ENCODE assay signal across 16 cellular contexts in genomic region chr11:134399293-134399654, GRCh38. TPM values are rescaled to one million over a fixed set of nuclear protein-coding genes. Genes with fewer than 3 reads are reported as not detected.
A peak's percentile ranks its signal among the peaks of the same experiment; 100 is the strongest.
DNase-seq lines count a peak whose midpoint lies in the region; ATAC-seq, FAIRE-seq and TF ChIP-seq lines count a peak whose summit lies in the region.
"Had no signal": no experiment of that assay in that cellular context is flagged by ENCODE, and none has a peak within 500 bp of the region (broad histone marks: within the 10 kb centered on the region; RNA-seq: fewer than 3 reads in every experiment).

No MANE protein-coding gene starts in this region.

- no peak overlapping the region for H3K4me2 ChIP-seq in H1 (ENCODE audit: insufficient read depth in 1 of 2, low read depth in 2 of 2, low read length in 2 of 2)
- no peak overlapping the region for H3K4me2 ChIP-seq in mammary epithelial cell (ENCODE audit: insufficient read depth, low read depth, low read length)
- H3K4me2 ChIP-seq: A549 had no signal

- H2BK120ac ChIP-seq in H1 (replicated peaks; ENCODE audit: low read depth, low read length), result no peak overlapping the region

- no peak overlapping the region for H2BK5ac ChIP-seq in H1 (ENCODE audit: low read depth, low read length)

- H3K27me3 ChIP-seq in H1 (replicated peaks in 1 of 4; ENCODE audit: control insufficient read depth in 3 of 4, extremely low read depth in 1 of 4, insufficient read depth in 3 of 4, low read length in 3 of 4) (no peaks in the 10 kb centered on the region), stomach (peaks cover 0 to 37% (median 0%) of the 10 kb centered on the region in 3 donors), mammary epithelial cell (ENCODE audit: insufficient read depth, low read length) (no peaks in the 10 kb centered on the region)
- H3K27me3 ChIP-seq: BE2C had no signal

- no peak overlapping the region for H3K4me3 ChIP-seq in H1 (ENCODE audit: extremely low read depth in 1 of 4, insufficient read depth in 2 of 4, low read depth in 3 of 4, low read length in 4 of 4)
- no peak overlapping the region for H3K4me3 ChIP-seq in stomach
- H3K4me3 ChIP-seq in mammary epithelial cell (replicated peaks in 1 of 3; ENCODE audit: insufficient read depth in 1 of 3, low read depth in 2 of 3, low read length in 3 of 3), result no peak overlapping the region
- H3K4me3 ChIP-seq: A549 had no signal

- H3K23ac ChIP-seq in H1 (ENCODE audit: insufficient read length), result no peak overlapping the region

- peak overlapping the region; percentile 38; the same call in 1 of the 2 replicates for H4K8ac ChIP-seq in H1 (ENCODE audit: extremely low read depth, insufficient read depth, low read length)

- CTCF ChIA-PET in H1 (lab: Charles Lee; ENCODE audit: partially characterized antibody), result interaction anchor here (1.2 to 1.8 kb wide), 5 partner anchors 12 to 50 kb away, joined by 4 to 9 read pairs (median 7); partner anchors contain the start of gene B3GAT1
- CTCF ChIA-PET in mammary epithelial cell (lab: Charles Lee; ENCODE audit: low non-redundant PET), result no interaction called here

- no peak overlapping the region for H3K56ac ChIP-seq in H1 (replicated peaks; ENCODE audit: insufficient read length, low read depth, low read length)

- H3K18ac ChIP-seq in H1 (ENCODE audit: extremely low read depth, low read length), result no peak overlapping the region

- WGBS in H1 (ENCODE audit: extremely low coverage in 1 of 2, insufficient coverage in 1 of 2, insufficient read length in 1 of 2, insufficient replicate concordance in 2 of 2, low coverage in 1 of 2, low lambda C conversion rate in 2 of 2, missing lambda C conversion rate in 1 of 2), 2 experiments, result 88% methylated on average over 7 of the region's 8 CpGs; no CpG with 5 or more reads in 1 of the 2 experiments
- 83 to 90% (median 86%) methylated on average over 8 of the region's 8 CpGs; no CpG with 5 or more reads in 1 of the 5 donors for WGBS in stomach, 5 donors
- 65% methylated on average over 2 of the region's 8 CpGs for WGBS in mammary epithelial cell (ENCODE audit: low coverage, missing lambda C conversion rate)

- H4K5ac ChIP-seq in H1 (ENCODE audit: insufficient read length, low read depth, low read length), result no peak overlapping the region

- H2BK20ac ChIP-seq in H1 (ENCODE audit: low read length), result no peak overlapping the region

- TF ChIP-seq CTCF in H1 (IDR thresholded peaks at IDR 0.05; ENCODE audit: control extremely low read depth in 1 of 3, insufficient read depth in 1 of 3, low read depth in 1 of 3, low read length in 3 of 3), result no peak
- no peak for TF ChIP-seq CTCF in stomach (IDR thresholded peaks at IDR 0.05)
- TF ChIP-seq CTCF in mammary epithelial cell (conservative IDR thresholded peaks at IDR 0.05 in 1 of 2, IDR thresholded peaks at IDR 0.05 in 1 of 2; ENCODE audit: extremely low read depth in 1 of 2, insufficient read depth in 1 of 2, low read depth in 1 of 2, low read length in 2 of 2), result no peak

- POLR2A ChIA-PET in H1 (lab: Charles Lee; ENCODE audit: partially characterized antibody), result interaction anchor here (1.3 to 1.4 kb wide), 2 partner anchors 10 to 12 kb away, joined by 3 read pairs; no protein-coding TSS in a partner anchor

- H3K4me1 ChIP-seq in H1 (replicated peaks in 1 of 4; ENCODE audit: control insufficient read depth in 3 of 4, insufficient read depth in 4 of 4, low read length in 3 of 4) (peaks cover 0 to 12% (median 3%) of the 10 kb centered on the region in 4 experiments; a peak in 2 of 7 replicates), stomach (peaks cover 5 to 25% (median 11%) of the 10 kb centered on the region in 4 donors), mammary epithelial cell (ENCODE audit: insufficient read depth, low read length) (no peaks in the 10 kb centered on the region)
- H3K4me1 ChIP-seq: A549, BE2C, Caco-2 had no signal

- H3K9ac ChIP-seq in H1 (replicated peaks in 1 of 4; ENCODE audit: extremely low read depth in 1 of 4, low read depth in 3 of 4, low read length in 3 of 4), result no peak overlapping the region
- H3K9ac ChIP-seq in mammary epithelial cell (ENCODE audit: insufficient read depth, low read length), result no peak overlapping the region

- no peak for TF ChIP-seq RAD21 in H1 (IDR thresholded peaks at IDR 0.05 in 1 of 2, conservative IDR thresholded peaks at IDR 0.05 in 1 of 2; ENCODE audit: low read depth in 2 of 2, low read length in 2 of 2)

- no peak overlapping the region for H3K14ac ChIP-seq in H1 (ENCODE audit: insufficient read length)

- intact Hi-C loops in stomach (cut with DNase I; ENCODE audit: low total_unique reads) (no loop called here), mammary epithelial cell (cut with micrococcal nuclease) (no loop called here), Right ventricle myocardium superior (cut with DNase I) (no loop called here)

- FAIRE-seq in H1 (lab: Jason Lieb, UNC), result no peak
- FAIRE-seq: A549, GM12892, H54 had no signal

- H3K79me2 ChIP-seq in H1 (ENCODE audit: control insufficient read depth in 1 of 2, insufficient read depth in 2 of 2, low read length in 2 of 2) (peaks cover 0 to 49% of the 10 kb centered on the region in 2 experiments; a peak in 1 of 4 replicates), mammary epithelial cell (ENCODE audit: insufficient read depth, low read length) (no peaks in the 10 kb centered on the region)

- H3K36me3 ChIP-seq in H1 (ENCODE audit: control insufficient read depth in 2 of 4, insufficient read depth in 4 of 4, low read length in 3 of 4) (peaks cover 0 to 4% (median 0%) of the 10 kb centered on the region in 4 experiments; a peak in 1 of 8 replicates), stomach (no peaks in the 10 kb centered on the region), mammary epithelial cell (ENCODE audit: insufficient read depth, low read length) (no peaks in the 10 kb centered on the region)
- H3K36me3 ChIP-seq: BE2C had no signal

- in situ Hi-C loops in mammary epithelial cell (cut with MboI; ENCODE audit: low sequenced_read_pairs in 2 of 2), result no loop called here

- TF ChIP-seq POLR2A in H1 (IDR thresholded peaks at IDR 0.05; ENCODE audit: control extremely low read depth in 1 of 2, low read depth in 2 of 2, low read length in 2 of 2), result no peak
- TF ChIP-seq POLR2A in stomach (IDR thresholded peaks at IDR 0.05), result no peak

- DNase-seq in H1 (ENCODE audit: low read depth in 1 of 2, low spot score in 2 of 2), result no peak
- no peak for DNase-seq in stomach
- no peak for DNase-seq in mammary epithelial cell
- DNase-seq in Right ventricle myocardium superior, result no peak
- DNase-seq: BE2C; Caco-2; CD8-positive, alpha-beta memory T cell; DND-41; GDM1; IMR-90 had no signal

- no peak overlapping the region for H3K4ac ChIP-seq in H1 (replicated peaks; ENCODE audit: insufficient read length, low read depth, low read length)

- H2BK12ac ChIP-seq in H1 (ENCODE audit: low read depth, low read length), result no peak overlapping the region

- no peak overlapping the region for H2AK5ac ChIP-seq in H1 (ENCODE audit: low read depth, low read length)

- H4K20me1 ChIP-seq in H1 (replicated peaks in 1 of 2; ENCODE audit: control insufficient read depth in 1 of 2, insufficient read depth in 2 of 2, low read length in 2 of 2), result peaks cover 6 to 30% of the 10 kb centered on the region in 2 experiments
- H4K20me1 ChIP-seq in mammary epithelial cell (ENCODE audit: insufficient read depth, low read length), result no peaks in the 10 kb centered on the region

- no TSS peak for BruUV-seq in mammary epithelial cell (replicated peaks; lab: Mats Ljungman, UMichigan)

- H3K27ac ChIP-seq in angular gyrus (ENCODE audit: low read depth, low read length) (peak overlapping the region; percentile 90), H1 (ENCODE audit: low read depth, low read length) (no peak overlapping the region), stomach (peak overlapping the region in 4 of 5 donors; percentile 16 to 72 (median 64)), mammary epithelial cell (ENCODE audit: insufficient read depth, low read depth, low read length) (no peak overlapping the region)
- H3K27ac ChIP-seq: A549 had no signal

- H3K9me3 ChIP-seq in H1 (ENCODE audit: insufficient read depth in 2 of 2, low read depth in 1 of 2, low read length in 1 of 2), result no peaks in the 10 kb centered on the region
- no peaks in the 10 kb centered on the region for H3K9me3 ChIP-seq in stomach
- H3K9me3 ChIP-seq in mammary epithelial cell (replicated peaks; ENCODE audit: insufficient read depth, low read length), result peaks cover 5% of the 10 kb centered on the region
- H3K9me3 ChIP-seq: A549, BE2C, Caco-2 had no signal

- H2AFZ ChIP-seq in H1 (ENCODE audit: low read length) (no peak overlapping the region), mammary epithelial cell (ENCODE audit: low read depth, low read length) (no peak overlapping the region)

- TF ChIP-seq EP300 in H1 (IDR thresholded peaks at IDR 0.05; ENCODE audit: borderline replicate concordance in 1 of 2, low read depth in 2 of 2, low read length in 2 of 2), result no peak
- no peak for TF ChIP-seq EP300 in stomach (IDR thresholded peaks at IDR 0.05)

- H3K79me1 ChIP-seq in H1 (ENCODE audit: low read depth, low read length), result peaks cover 11% of the 10 kb centered on the region

- H4K91ac ChIP-seq in H1 (replicated peaks; ENCODE audit: insufficient read length, low read length), result peak overlapping the region; percentile 12

- 0 out of 2 replicates have a peak, but pooled peaks cover 2% of the 10 kb centered on the region for H3K23me2 ChIP-seq in H1 (ENCODE audit: low read depth, low read length)

- ATAC-seq in GM19452 (IDR thresholded peaks at IDR 0.05; ENCODE audit: unreplicated experiment) (no peak), Right ventricle myocardium superior (ENCODE audit: poor library complexity) (no peak)
- ATAC-seq: A549 had no signal

- H2BK15ac ChIP-seq in H1 (ENCODE audit: low read length), result no peak overlapping the region

- dilution Hi-C loops in mammary epithelial cell (cut with HindIII; ENCODE audit: low sequenced_read_pairs), result no loop called here

TF ChIP-seq in H1, 55 proteins besides CTCF, POLR2A, EP300 and RAD21 (continues in another document):
- TF ChIP-seq KDM4A (IDR thresholded peaks at IDR 0.05; ENCODE audit: low read depth, low read length, severe bottlenecking) (no peak), SP1 (IDR thresholded peaks at IDR 0.05; ENCODE audit: low read depth, low read length) (no peak)

RNA-seq across cellular contexts. Expression of gene B3GAT1, which starts 12.8 kb away (rescaled TPM):
- total RNA-seq in H1 (2021; fragmentation: NEBNext Ultra II Directional; extraction: Animal tissue kit (Norgen Biotek cat#: 25700)), result 32.4 and 35.0 TPM in 2 replicates
- 19.7 and 27.0 TPM in 2 replicates for polyA plus RNA-seq in H1 (2011; rRNA removed)
- 18.2 TPM for polyA plus RNA-seq in H1 (2011; cell fraction: cytosol; rRNA removed)
- 46.6 TPM for polyA plus RNA-seq in H1 (2011; cell fraction: nucleus; rRNA removed)
- 22.6 to 25.8 TPM (median 24.3 TPM) in 4 replicates for polyA plus RNA-seq in H1 (2012, experiment 1 of 2)
- polyA plus RNA-seq in H1 (2012, experiment 2 of 2), result 23.0 TPM
- 16.5 TPM for polyA plus RNA-seq in H1 (2013, experiment 1 of 2)
- 16.3 TPM for polyA plus RNA-seq in H1 (2013, experiment 2 of 2)
- 10.1 and 12.8 TPM in 2 replicates for polyA minus RNA-seq in H1 (2011; rRNA and poly(A)+ RNA removed)
- 15.9 TPM for polyA minus RNA-seq in H1 (2011; cell fraction: cytosol; rRNA and poly(A)+ RNA removed)
- polyA minus RNA-seq in H1 (2011; cell fraction: nucleus; rRNA and poly(A)+ RNA removed), result 20.5 TPM
- 10 to 100 TPM in 3 of 5 donors, not detected in 2; 21.0 to 34.4 (median 25.8) TPM for total RNA-seq in stomach
- 10 to 100 TPM in 2 of 3 donors, 1 to 10 TPM in 1; 5.3 to 16.3 (median 12.6) TPM for polyA plus RNA-seq in stomach
- under 1 TPM; under 0.01 to 0.33 TPM for total RNA-seq in mammary epithelial cell
- 0.08 TPM for polyA plus RNA-seq in mammary epithelial cell
- polyA minus RNA-seq in mammary epithelial cell, result not detected
- 0.11 TPM for total RNA-seq in Right ventricle myocardium superior
- total RNA-seq: IMR-90 had no signal
- polyA plus RNA-seq: A549, AG04450, IMR-90 had no signal

Comparison
In these comparisons a context has a peak if more than half of its experiments do, and no peak if none do; other contexts are left out.
1. H3K27ac ChIP-seq: peak in angular gyrus (single experiment) and stomach (4 of 5); none in H1 (single experiment) and mammary epithelial cell (single experiment).